In the genomic region with DNA sequence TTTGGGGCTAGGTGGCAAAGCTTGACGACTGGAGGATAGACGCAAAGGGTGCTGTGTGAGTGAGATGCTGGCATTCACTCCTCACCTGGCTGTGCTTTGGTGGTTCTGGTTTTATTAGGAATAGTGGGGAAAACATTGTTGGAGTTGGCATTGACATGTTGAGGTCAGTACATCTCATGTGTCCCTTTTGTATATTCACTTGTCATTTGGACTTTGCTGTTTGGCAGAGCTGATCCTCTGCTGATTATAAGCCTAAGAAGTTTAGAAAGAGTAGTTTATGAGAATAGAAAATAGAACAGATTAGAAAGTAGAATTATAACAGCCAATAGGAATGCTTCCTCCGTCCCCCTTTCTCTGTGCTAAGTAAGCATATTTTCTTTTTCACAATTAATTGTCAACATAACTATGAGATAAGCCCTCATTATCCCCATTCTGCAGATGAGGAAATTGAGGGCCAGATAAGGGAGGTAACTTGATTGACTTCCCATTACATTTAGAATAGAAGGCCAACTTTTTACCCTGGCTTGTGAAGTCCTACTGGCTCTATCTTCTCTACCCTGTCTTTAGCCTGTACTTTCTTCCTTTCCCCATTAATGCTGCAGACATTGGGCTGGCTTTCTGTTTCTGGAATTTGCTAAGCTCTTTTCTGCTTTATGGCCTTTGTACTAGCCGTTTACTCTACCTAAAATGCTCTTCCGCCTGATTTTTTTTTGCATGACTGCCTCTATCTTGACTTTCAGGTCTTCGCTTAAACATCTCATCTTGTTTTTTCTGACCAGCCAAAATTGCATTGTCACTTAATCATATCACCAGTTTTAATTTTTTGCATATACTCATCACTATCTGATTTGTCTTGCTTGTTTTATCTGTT, we compare ENCODE assay signal across 15 cellular contexts. TPM values are rescaled to one million over a fixed set of nuclear protein-coding genes. Genes with fewer than 3 reads are reported as not detected.
DNase-seq lines count a peak whose midpoint lies in the region; ATAC-seq, FAIRE-seq and TF ChIP-seq lines count a peak whose summit lies in the region.
"Had no signal": no experiment of that assay in that cellular context is flagged by ENCODE, and none has a peak within 500 bp of the region (broad histone marks: within the 10 kb centered on the region; RNA-seq: fewer than 3 reads in every experiment).

No MANE protein-coding gene starts in this region.

- peak; percentile 27 for FAIRE-seq in GM12892 (lab: Jason Lieb, UNC)
- FAIRE-seq: G401.6 had no signal

- TF ChIP-seq CTCF in ascending aorta (IDR thresholded peaks at IDR 0.05) (no peak), nephron (IDR thresholded peaks at IDR 0.05; ENCODE audit: unreplicated experiment in 3 of 3) (no peak), body of pancreas (IDR thresholded peaks at IDR 0.05) (no peak)

- H3K4me1 ChIP-seq in BLaER1 (peaks cover 45% of the 10 kb centered on the region), ascending aorta (peaks cover 10 to 33% of the 10 kb centered on the region in 2 donors), body of pancreas (peaks cover 6% of the 10 kb centered on the region)

- H3K4me1 Mint-ChIP-seq in nephron, result peaks cover 80% of the 10 kb centered on the region

- H3K27ac ChIP-seq in BLaER1, result no peak overlapping the region
- peak overlapping the region; percentile 86 to 95 for H3K27ac ChIP-seq in ascending aorta
- no peak overlapping the region for H3K27ac ChIP-seq in body of pancreas
- H3K27ac ChIP-seq: cardiac muscle cell had no signal

- 82 to 83% methylated on average over 6 of the region's 6 CpGs for WGBS in body of pancreas, 2 donors

- no peaks in the 10 kb centered on the region for H3K9me3 Mint-ChIP-seq in nephron

- H3K27me3 ChIP-seq in BLaER1 (no peaks in the 10 kb centered on the region), ascending aorta (no peaks in the 10 kb centered on the region), body of pancreas (no peaks in the 10 kb centered on the region)
- H3K27me3 ChIP-seq: cardiac muscle cell, ovary had no signal

- H3K36me3 ChIP-seq in BLaER1, result peaks cover 23% of the 10 kb centered on the region
- H3K36me3 ChIP-seq in ascending aorta, result peaks cover 0 to 9% of the 10 kb centered on the region in 2 donors
- no peaks in the 10 kb centered on the region for H3K36me3 ChIP-seq in body of pancreas (replicated peaks in 1 of 2; ENCODE audit: insufficient read depth in 1 of 2, low read depth in 2 of 2)
- H3K36me3 ChIP-seq: cardiac muscle cell, ovary had no signal

- DNase-seq in GM12892 (ENCODE audit: insufficient read length), result no peak
- no peak for DNase-seq in ascending aorta (ENCODE audit: low spot score in 2 of 2)
- no peak for DNase-seq in body of pancreas
- DNase-seq in D341Med (ENCODE audit: low spot score), result no peak
- no peak for DNase-seq in GOT3 (lab: John Stamatoyannopoulos, UW)
- DNase-seq: NCI-H1436, NCI-H526, ovary, SHP77 had no signal

- H4K20me1 ChIP-seq in BLaER1, result 0 out of 2 replicates have a peak, but pooled peaks cover 2% of the 10 kb centered on the region

- peak overlapping the region in 2 of 3 experiments; percentile 7 to 35 for H3K4me3 Mint-ChIP-seq in nephron

- ATAC-seq in body of pancreas, result no peak
- ATAC-seq in GM21786 (IDR thresholded peaks at IDR 0.05; ENCODE audit: unreplicated experiment), result no peak

- no peaks in the 10 kb centered on the region for H3K27me3 Mint-ChIP-seq in nephron (ENCODE audit: low read depth)

- no peak overlapping the region for H3K9ac ChIP-seq in BLaER1

- H3K4me3 ChIP-seq in BLaER1 (no peak overlapping the region), ascending aorta (peak overlapping the region in 1 of 2 donors; percentile 56), body of pancreas (no peak overlapping the region)
- H3K4me3 ChIP-seq: cardiac muscle cell, lung had no signal

- H3K9me3 ChIP-seq in BLaER1 (no peaks in the 10 kb centered on the region), ascending aorta (no peaks in the 10 kb centered on the region), body of pancreas (no peaks in the 10 kb centered on the region)
- H3K9me3 ChIP-seq: ovary had no signal

- TF ChIP-seq POLR2A in GM12892 (IDR thresholded peaks at IDR 0.05; ENCODE audit: low read depth, low read length) (no peak), body of pancreas (IDR thresholded peaks at IDR 0.05) (no peak)

- H3K4me2 ChIP-seq in BLaER1, result peak overlapping the region; percentile 74

- peak overlapping the region; percentile 80 to 91 (median 84) for H3K27ac Mint-ChIP-seq in nephron

- intact Hi-C loops in ascending aorta (cut with DNase I) (no loop called here), body of pancreas (cut with DNase I) (no loop called here)

- H3K36me3 Mint-ChIP-seq in nephron (ENCODE audit: low read depth), result peaks cover 24% of the 10 kb centered on the region

RNA-seq across cellular contexts. Expression of a gene that starts 12.8 kb away (rescaled TPM):
- 28.5 TPM for polyA plus RNA-seq in GM12892 (2012; ENCODE audit: missing spikeins)
- total RNA-seq in ascending aorta (121 TPM), body of pancreas (10 to 100 TPM; 29.3 to 29.8 TPM)

RNA-seq across cellular contexts. Expression of a gene that starts 38.9 kb away (rescaled TPM):
- 6.4 TPM for polyA plus RNA-seq in GM12892 (2012; ENCODE audit: missing spikeins)
- total RNA-seq in ascending aorta (98.4 TPM), body of pancreas (10 to 100 TPM; 30.7 to 32.7 TPM)

Comparison
In these comparisons a context has a peak if more than half of its experiments do, and no peak if none do; other contexts are left out.
1. H3K27ac ChIP-seq: peak in ascending aorta (2 of 2); none in BLaER1 (single experiment) and body of pancreas (0 of 4).